ENCODE assay signal across 2 cellular contexts in genomic region chr6:108581932-108582500, GRCh38.
TF ChIP-seq lines count a peak whose summit lies in the region.

No MANE protein-coding gene starts in this region.

TF ChIP-seq in liver, 16 proteins besides CTCF, POLR2A, EP300 and RAD21 (continued from another document):
- no peak for TF ChIP-seq ZBTB33 (IDR thresholded peaks at IDR 0.05)
- TF ChIP-seq GABPA (IDR thresholded peaks at IDR 0.05 in 1 of 2, conservative IDR thresholded peaks at IDR 0.05 in 1 of 2): no peak
- TF ChIP-seq, protein P1, sequence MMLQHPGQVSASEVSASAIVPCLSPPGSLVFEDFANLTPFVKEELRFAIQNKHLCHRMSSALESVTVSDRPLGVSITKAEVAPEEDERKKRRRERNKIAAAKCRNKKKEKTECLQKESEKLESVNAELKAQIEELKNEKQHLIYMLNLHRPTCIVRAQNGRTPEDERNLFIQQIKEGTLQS (IDR thresholded peaks at IDR 0.05): no peak
- TF ChIP-seq JUND (IDR thresholded peaks at IDR 0.05): no peak
- TF ChIP-seq FOXA2 (IDR thresholded peaks at IDR 0.05): no peak
- TF ChIP-seq MAX (IDR thresholded peaks at IDR 0.05): no peak
- no peak for TF ChIP-seq SP1 (IDR thresholded peaks at IDR 0.05)
- no peak for TF ChIP-seq TAF1 (conservative IDR thresholded peaks at IDR 0.05)
- no peak for TF ChIP-seq RXRA (IDR thresholded peaks at IDR 0.05)
- no peak for TF ChIP-seq EGR1 (IDR thresholded peaks at IDR 0.05; ENCODE audit: low read depth in 2 of 2)
- no peak for TF ChIP-seq REST (IDR thresholded peaks at IDR 0.05)

TF ChIP-seq in HepG2, 621 proteins besides CTCF, POLR2A, EP300 and RAD21 (continued from another document):
- TF ChIP-seq HNF1A (IDR thresholded peaks at IDR 0.05; ENCODE audit: low read depth): no peak
- no peak for TF ChIP-seq HNF1A (CRISPR knock-in tag; IDR thresholded peaks at IDR 0.05; ENCODE audit: borderline replicate concordance)
- no peak for TF ChIP-seq HNRNPH1 (optimal IDR thresholded peaks at IDR 0.05; ENCODE audit: low read depth, low read length)
- TF ChIP-seq RXRB (CRISPR knock-in tag; IDR thresholded peaks at IDR 0.05; ENCODE audit: borderline replicate concordance): no peak
- no peak for TF ChIP-seq SMAD9 (CRISPR knock-in tag; IDR thresholded peaks at IDR 0.05)
- no peak for TF ChIP-seq ZMYM4 (CRISPR knock-in tag; IDR thresholded peaks at IDR 0.05)
- TF ChIP-seq TEAD3 (CRISPR knock-in tag; optimal IDR thresholded peaks at IDR 0.05; ENCODE audit: borderline replicate concordance): no peak
- TF ChIP-seq PAWR (CRISPR knock-in tag; IDR thresholded peaks at IDR 0.05; ENCODE audit: borderline replicate concordance): no peak
- no peak for TF ChIP-seq CCDC6 (CRISPR knock-in tag; IDR thresholded peaks at IDR 0.05)
- no peak for TF ChIP-seq ARID2 (CRISPR knock-in tag; IDR thresholded peaks at IDR 0.05; ENCODE audit: borderline replicate concordance)
- no peak for TF ChIP-seq DZIP1 (CRISPR knock-in tag; IDR thresholded peaks at IDR 0.05)
- no peak for TF ChIP-seq ZFP36L2 (CRISPR knock-in tag; IDR thresholded peaks at IDR 0.05)
- no peak for TF ChIP-seq ZNF263 (CRISPR knock-in tag; IDR thresholded peaks at IDR 0.05)
- TF ChIP-seq CENPX (CRISPR knock-in tag; IDR thresholded peaks at IDR 0.05): no peak
- TF ChIP-seq ZNF790 (CRISPR knock-in tag; IDR thresholded peaks at IDR 0.05; ENCODE audit: borderline replicate concordance): no peak
- TF ChIP-seq TBL1XR1 (IDR thresholded peaks at IDR 0.05; ENCODE audit: borderline replicate concordance, low read length, partially characterized antibody): no peak
